In the genomic region with DNA sequence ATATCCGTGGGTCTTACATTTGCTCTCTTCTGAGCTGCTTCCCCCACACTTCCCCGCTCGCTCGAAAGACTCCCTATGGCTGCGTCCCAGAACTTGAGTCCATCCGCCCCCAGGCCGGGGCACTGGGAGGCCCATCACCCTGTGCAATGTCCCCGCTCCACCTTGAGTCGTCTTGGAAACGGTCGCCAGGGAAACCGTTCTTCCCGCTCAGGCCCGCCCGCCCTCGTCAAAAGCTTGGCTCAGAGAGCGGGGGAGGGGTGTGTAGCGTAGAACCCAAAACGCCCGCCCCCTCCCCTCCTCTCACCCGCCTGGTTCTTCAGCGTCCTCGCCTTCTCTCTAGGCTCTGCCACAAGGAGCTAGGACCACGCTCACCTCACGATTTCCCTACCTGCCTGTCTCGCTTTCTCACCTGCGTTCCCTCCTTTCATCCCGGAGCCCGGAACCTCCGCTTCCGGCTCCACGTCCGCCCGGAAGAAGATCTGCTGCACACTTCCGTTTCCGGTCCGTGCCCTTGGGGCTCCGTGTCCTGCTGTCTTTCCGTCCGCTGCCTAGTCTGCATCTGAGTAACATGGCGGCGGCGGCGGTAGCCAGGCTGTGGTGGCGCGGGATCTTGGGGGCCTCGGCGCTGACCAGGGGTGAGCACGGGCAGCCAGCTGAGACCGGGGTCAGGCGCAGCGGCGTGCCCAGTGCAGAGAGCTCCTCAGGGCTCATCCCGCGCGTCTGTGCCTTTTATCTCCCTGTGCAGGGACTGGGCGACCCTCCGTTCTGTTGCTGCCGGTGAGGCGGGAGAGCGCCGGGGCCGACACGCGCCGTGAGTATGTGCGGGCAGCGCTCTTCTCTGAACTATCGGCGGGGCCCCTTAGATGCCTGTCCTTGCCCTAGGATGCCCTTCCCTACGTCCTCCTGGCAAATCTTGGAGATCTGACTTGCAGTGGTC, we compare ENCODE assay signal across 1 cellular context.
A peak's percentile ranks its signal among the peaks of the same experiment; 100 is the strongest.
TF ChIP-seq lines count a peak whose summit lies in the region.

A gene (minus strand): TSS at position 447 of the 937 bp plus-strand sequence. CDS start 19 bp downstream, at position 428.
A gene (plus strand): TSS at position 551 of the 937 bp plus-strand sequence. CDS start 18 bp downstream, at position 569.

TF ChIP-seq in HepG2, 621 proteins besides CTCF, POLR2A, EP300 and RAD21 (continued from another document and continues in another):
- TF ChIP-seq, protein P1, sequence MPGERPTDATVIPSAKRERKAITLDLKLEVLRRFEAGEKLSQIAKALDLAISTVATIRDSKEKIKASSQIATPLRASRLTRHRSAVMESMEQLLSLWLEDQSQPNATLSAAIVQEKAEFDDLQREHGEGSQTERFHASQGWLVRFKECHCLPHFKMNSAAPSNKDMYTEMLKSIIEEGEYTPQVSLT (CRISPR knock-in tag; IDR thresholded peaks at IDR 0.05; ENCODE audit: borderline replicate concordance, low read depth), result 0 out of 2 replicates have a peak, but pooled peaks have one; percentile 61
- TF ChIP-seq ZNF326 (CRISPR knock-in tag; IDR thresholded peaks at IDR 0.05; ENCODE audit: borderline replicate concordance) (no peak), MEF2D (CRISPR knock-in tag; IDR thresholded peaks at IDR 0.05) (no peak; the same call in 1 of the 2 replicates), ZNF790 (CRISPR knock-in tag; IDR thresholded peaks at IDR 0.05; ENCODE audit: borderline replicate concordance) (peak; percentile 82; the same call in 1 of the 2 replicates), ZFAT (CRISPR knock-in tag; conservative IDR thresholded peaks at IDR 0.05) (no peak), ZNF772 (CRISPR knock-in tag; IDR thresholded peaks at IDR 0.05) (peak; percentile 93; the same call in 1 of the 2 replicates), KDM1A (CRISPR knock-in tag; IDR thresholded peaks at IDR 0.05) (0 out of 2 replicates have a peak, but pooled peaks have one; percentile 51), ZNF34 (CRISPR knock-in tag; IDR thresholded peaks at IDR 0.05; ENCODE audit: borderline replicate concordance) (peak; percentile 91), NR2F2 (IDR thresholded peaks at IDR 0.05; ENCODE audit: borderline replicate concordance, low read depth) (peak; percentile 19; the same call in 1 of the 2 replicates), ZBTB42 (CRISPR knock-in tag; IDR thresholded peaks at IDR 0.05) (no peak), KDM5A (IDR thresholded peaks at IDR 0.05; ENCODE audit: borderline replicate concordance, low read length) (peak; percentile 100), ZNF607 (CRISPR knock-in tag; IDR thresholded peaks at IDR 0.05; ENCODE audit: borderline replicate concordance) (peak; percentile 94; the same call in 1 of the 2 replicates), HNRNPL (IDR thresholded peaks at IDR 0.05; ENCODE audit: low read depth, low read length) (no peak), STAG1 (CRISPR knock-in tag; IDR thresholded peaks at IDR 0.05) (no peak; the same call in 1 of the 2 replicates), RBM39 (IDR thresholded peaks at IDR 0.05; ENCODE audit: low read depth, low read length, poor library complexity, severe bottlenecking) (peak; percentile 95), GTF2F1 (IDR thresholded peaks at IDR 0.05; ENCODE audit: low read length) (peak; percentile 72; the same call in 1 of the 2 replicates), RFX5 (IDR thresholded peaks at IDR 0.05; ENCODE audit: low read depth, low read length) (no peak), TMF1 (CRISPR knock-in tag; IDR thresholded peaks at IDR 0.05; ENCODE audit: low read depth) (peak; percentile 96), ZNF350 (CRISPR knock-in tag; IDR thresholded peaks at IDR 0.05; ENCODE audit: borderline replicate concordance, low read depth) (peak; percentile 98), REXO4 (CRISPR knock-in tag; IDR thresholded peaks at IDR 0.05; ENCODE audit: borderline replicate concordance) (peak; percentile 62; the same call in 1 of the 2 replicates), PAF1 (CRISPR knock-in tag; IDR thresholded peaks at IDR 0.05) (peak; percentile 69; the same call in 1 of the 2 replicates), ZNF766 (CRISPR knock-in tag; IDR thresholded peaks at IDR 0.05; ENCODE audit: borderline replicate concordance) (peak; percentile 95), ZNF205 (CRISPR knock-in tag; IDR thresholded peaks at IDR 0.05) (peak; percentile 96), ZNF24 (IDR thresholded peaks at IDR 0.05) (peak; percentile 69; the same call in 1 of the 2 replicates), MED8 (CRISPR knock-in tag; IDR thresholded peaks at IDR 0.05; ENCODE audit: insufficient replicate concordance) (peak; percentile 94)
- TF ChIP-seq, protein P2, sequence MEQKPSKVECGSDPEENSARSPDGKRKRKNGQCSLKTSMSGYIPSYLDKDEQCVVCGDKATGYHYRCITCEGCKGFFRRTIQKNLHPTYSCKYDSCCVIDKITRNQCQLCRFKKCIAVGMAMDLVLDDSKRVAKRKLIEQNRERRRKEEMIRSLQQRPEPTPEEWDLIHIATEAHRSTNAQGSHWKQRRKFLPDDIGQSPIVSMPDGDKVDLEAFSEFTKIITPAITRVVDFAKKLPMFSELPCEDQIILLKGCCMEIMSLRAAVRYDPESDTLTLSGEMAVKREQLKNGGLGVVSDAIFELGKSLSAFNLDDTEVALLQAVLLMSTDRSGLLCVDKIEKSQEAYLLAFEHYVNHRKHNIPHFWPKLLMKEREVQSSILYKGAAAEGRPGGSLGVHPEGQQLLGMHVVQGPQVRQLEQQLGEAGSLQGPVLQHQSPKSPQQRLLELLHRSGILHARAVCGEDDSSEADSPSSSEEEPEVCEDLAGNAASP (CRISPR knock-in tag; IDR thresholded peaks at IDR 0.05; ENCODE audit: borderline replicate concordance), result peak; percentile 84
- TF ChIP-seq, protein P3, sequence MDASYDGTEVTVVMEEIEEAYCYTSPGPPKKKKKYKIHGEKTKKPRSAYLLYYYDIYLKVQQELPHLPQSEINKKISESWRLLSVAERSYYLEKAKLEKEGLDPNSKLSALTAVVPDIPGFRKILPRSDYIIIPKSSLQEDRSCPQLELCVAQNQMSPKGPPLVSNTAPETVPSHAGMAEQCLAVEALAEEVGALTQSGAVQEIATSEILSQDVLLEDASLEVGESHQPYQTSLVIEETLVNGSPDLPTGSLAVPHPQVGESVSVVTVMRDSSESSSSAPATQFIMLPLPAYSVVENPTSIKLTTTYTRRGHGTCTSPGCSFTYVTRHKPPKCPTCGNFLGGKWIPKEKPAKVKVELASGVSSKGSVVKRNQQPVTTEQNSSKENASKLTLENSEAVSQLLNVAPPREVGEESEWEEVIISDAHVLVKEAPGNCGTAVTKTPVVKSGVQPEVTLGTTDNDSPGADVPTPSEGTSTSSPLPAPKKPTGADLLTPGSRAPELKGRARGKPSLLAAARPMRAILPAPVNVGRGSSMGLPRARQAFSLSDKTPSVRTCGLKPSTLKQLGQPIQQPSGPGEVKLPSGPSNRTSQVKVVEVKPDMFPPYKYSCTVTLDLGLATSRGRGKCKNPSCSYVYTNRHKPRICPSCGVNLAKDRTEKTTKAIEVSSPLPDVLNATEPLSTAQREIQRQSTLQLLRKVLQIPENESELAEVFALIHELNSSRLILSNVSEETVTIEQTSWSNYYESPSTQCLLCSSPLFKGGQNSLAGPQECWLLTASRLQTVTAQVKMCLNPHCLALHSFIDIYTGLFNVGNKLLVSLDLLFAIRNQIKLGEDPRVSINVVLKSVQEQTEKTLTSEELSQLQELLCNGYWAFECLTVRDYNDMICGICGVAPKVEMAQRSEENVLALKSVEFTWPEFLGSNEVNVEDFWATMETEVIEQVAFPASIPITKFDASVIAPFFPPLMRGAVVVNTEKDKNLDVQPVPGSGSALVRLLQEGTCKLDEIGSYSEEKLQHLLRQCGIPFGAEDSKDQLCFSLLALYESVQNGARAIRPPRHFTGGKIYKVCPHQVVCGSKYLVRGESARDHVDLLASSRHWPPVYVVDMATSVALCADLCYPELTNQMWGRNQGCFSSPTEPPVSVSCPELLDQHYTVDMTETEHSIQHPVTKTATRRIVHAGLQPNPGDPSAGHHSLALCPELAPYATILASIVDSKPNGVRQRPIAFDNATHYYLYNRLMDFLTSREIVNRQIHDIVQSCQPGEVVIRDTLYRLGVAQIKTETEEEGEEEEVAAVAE (CRISPR knock-in tag; IDR thresholded peaks at IDR 0.05; ENCODE audit: borderline replicate concordance), result peak; percentile 61
- TF ChIP-seq, protein P4, sequence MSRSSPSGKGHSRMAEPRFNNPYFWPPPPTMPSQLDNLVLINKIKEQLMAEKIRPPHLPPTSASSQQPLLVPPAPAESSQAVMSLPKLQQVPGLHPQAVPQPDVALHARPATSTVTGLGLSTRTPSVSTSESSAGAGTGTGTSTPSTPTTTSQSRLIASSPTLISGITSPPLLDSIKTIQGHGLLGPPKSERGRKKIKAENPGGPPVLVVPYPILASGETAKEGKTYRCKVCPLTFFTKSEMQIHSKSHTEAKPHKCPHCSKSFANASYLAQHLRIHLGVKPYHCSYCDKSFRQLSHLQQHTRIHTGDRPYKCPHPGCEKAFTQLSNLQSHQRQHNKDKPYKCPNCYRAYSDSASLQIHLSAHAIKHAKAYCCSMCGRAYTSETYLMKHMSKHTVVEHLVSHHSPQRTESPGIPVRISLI (CRISPR knock-in tag; IDR thresholded peaks at IDR 0.05; ENCODE audit: borderline replicate concordance), result peak; percentile 60
- TF ChIP-seq, protein P5, sequence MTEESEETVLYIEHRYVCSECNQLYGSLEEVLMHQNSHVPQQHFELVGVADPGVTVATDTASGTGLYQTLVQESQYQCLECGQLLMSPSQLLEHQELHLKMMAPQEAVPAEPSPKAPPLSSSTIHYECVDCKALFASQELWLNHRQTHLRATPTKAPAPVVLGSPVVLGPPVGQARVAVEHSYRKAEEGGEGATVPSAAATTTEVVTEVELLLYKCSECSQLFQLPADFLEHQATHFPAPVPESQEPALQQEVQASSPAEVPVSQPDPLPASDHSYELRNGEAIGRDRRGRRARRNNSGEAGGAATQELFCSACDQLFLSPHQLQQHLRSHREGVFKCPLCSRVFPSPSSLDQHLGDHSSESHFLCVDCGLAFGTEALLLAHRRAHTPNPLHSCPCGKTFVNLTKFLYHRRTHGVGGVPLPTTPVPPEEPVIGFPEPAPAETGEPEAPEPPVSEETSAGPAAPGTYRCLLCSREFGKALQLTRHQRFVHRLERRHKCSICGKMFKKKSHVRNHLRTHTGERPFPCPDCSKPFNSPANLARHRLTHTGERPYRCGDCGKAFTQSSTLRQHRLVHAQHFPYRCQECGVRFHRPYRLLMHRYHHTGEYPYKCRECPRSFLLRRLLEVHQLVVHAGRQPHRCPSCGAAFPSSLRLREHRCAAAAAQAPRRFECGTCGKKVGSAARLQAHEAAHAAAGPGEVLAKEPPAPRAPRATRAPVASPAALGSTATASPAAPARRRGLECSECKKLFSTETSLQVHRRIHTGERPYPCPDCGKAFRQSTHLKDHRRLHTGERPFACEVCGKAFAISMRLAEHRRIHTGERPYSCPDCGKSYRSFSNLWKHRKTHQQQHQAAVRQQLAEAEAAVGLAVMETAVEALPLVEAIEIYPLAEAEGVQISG (CRISPR knock-in tag; IDR thresholded peaks at IDR 0.05), result peak; percentile 97
- TF ChIP-seq, protein P6, sequence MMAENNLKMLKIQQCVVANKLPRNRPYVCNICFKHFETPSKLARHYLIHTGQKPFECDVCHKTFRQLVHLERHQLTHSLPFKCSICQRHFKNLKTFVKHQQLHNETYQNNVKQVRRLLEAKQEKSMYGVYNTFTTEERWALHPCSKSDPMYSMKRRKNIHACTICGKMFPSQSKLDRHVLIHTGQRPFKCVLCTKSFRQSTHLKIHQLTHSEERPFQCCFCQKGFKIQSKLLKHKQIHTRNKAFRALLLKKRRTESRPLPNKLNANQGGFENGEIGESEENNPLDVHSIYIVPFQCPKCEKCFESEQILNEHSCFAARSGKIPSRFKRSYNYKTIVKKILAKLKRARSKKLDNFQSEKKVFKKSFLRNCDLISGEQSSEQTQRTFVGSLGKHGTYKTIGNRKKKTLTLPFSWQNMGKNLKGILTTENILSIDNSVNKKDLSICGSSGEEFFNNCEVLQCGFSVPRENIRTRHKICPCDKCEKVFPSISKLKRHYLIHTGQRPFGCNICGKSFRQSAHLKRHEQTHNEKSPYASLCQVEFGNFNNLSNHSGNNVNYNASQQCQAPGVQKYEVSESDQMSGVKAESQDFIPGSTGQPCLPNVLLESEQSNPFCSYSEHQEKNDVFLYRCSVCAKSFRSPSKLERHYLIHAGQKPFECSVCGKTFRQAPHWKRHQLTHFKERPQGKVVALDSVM (CRISPR knock-in tag; IDR thresholded peaks at IDR 0.05), result peak; percentile 38; the same call in 1 of the 2 replicates
- TF ChIP-seq, protein P7, sequence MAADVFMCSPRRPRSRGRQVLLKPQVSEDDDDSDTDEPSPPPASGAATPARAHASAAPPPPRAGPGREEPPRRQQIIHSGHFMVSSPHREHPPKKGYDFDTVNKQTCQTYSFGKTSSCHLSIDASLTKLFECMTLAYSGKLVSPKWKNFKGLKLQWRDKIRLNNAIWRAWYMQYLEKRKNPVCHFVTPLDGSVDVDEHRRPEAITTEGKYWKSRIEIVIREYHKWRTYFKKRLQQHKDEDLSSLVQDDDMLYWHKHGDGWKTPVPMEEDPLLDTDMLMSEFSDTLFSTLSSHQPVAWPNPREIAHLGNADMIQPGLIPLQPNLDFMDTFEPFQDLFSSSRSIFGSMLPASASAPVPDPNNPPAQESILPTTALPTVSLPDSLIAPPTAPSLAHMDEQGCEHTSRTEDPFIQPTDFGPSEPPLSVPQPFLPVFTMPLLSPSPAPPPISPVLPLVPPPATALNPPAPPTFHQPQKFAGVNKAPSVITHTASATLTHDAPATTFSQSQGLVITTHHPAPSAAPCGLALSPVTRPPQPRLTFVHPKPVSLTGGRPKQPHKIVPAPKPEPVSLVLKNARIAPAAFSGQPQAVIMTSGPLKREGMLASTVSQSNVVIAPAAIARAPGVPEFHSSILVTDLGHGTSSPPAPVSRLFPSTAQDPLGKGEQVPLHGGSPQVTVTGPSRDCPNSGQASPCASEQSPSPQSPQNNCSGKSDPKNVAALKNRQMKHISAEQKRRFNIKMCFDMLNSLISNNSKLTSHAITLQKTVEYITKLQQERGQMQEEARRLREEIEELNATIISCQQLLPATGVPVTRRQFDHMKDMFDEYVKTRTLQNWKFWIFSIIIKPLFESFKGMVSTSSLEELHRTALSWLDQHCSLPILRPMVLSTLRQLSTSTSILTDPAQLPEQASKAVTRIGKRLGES (CRISPR knock-in tag; IDR thresholded peaks at IDR 0.05; ENCODE audit: borderline replicate concordance), result no peak; the same call in 1 of the 2 replicates
- TF ChIP-seq, protein P8, sequence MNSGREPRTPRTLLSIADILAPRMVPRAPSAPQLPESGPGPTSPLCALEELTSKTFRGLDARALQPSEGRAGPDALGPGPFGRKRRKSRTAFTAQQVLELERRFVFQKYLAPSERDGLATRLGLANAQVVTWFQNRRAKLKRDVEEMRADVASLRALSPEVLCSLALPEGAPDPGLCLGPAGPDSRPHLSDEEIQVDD (CRISPR knock-in tag; IDR thresholded peaks at IDR 0.05; ENCODE audit: borderline replicate concordance), result no peak; the same call in 1 of the 2 replicates
- TF ChIP-seq, protein P9, sequence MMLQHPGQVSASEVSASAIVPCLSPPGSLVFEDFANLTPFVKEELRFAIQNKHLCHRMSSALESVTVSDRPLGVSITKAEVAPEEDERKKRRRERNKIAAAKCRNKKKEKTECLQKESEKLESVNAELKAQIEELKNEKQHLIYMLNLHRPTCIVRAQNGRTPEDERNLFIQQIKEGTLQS (CRISPR knock-in tag; IDR thresholded peaks at IDR 0.05), result peak; percentile 64; the same call in 1 of the 2 replicates
- TF ChIP-seq, protein P10, sequence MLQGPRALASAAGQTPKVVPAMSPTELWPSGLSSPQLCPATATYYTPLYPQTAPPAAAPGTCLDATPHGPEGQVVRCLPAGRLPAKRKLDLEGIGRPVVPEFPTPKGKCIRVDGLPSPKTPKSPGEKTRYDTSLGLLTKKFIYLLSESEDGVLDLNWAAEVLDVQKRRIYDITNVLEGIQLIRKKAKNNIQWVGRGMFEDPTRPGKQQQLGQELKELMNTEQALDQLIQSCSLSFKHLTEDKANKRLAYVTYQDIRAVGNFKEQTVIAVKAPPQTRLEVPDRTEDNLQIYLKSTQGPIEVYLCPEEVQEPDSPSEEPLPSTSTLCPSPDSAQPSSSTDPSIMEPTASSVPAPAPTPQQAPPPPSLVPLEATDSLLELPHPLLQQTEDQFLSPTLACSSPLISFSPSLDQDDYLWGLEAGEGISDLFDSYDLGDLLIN (CRISPR knock-in tag; IDR thresholded peaks at IDR 0.05; ENCODE audit: borderline replicate concordance), result no peak
